ENCODE assay signal across 8 cellular contexts in the genomic region with DNA sequence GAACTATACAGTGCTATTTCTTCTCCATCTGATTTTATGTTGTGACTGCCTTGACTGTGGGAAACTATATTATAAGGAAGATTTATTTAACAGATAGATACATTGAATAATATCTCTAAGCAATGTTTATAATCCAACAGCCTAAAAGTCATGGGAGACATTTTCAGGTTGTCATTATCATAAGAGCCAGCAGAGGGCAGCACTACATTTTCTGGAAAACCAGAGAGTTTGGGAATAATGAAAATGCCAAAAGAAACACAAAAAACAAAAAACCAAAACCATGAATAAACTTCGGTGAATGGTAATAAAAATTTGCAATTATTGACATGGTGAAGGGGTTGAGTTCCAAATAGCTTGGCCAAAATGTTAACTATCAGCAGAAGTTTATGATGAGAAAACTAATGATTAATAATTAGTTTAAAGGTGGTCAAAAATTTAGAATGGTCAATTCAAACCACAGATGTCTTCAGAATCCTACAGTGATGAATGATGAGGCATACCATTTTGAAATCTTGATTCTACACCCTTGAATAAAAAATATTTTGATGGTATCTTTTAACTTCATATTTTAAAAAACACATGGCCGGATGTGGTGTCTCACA. TPM values are rescaled to one million over a fixed set of nuclear protein-coding genes. Genes with fewer than 3 reads are reported as not detected.
DNase-seq lines count a peak whose midpoint lies in the region; ATAC-seq and TF ChIP-seq lines count a peak whose summit lies in the region.

No MANE protein-coding gene starts in this region.

- H3K4me3 ChIP-seq in adrenal gland = no peak overlapping the region
- H3K4me3 ChIP-seq in testis = no peak overlapping the region

- 51 to 59% (median 56%) methylated on average over 2 of the region's 2 CpGs for WGBS in adrenal gland, 4 donors
- WGBS in testis, 2 donors = 61 to 76% methylated on average over 2 of the region's 2 CpGs

- no peak overlapping the region for H3K27ac ChIP-seq in adrenal gland
- no peak overlapping the region for H3K27ac ChIP-seq in testis

- TF ChIP-seq CTCF in adrenal gland (IDR thresholded peaks at IDR 0.05) (peak; percentile 63 to 86 (median 74)), testis (IDR thresholded peaks at IDR 0.05) (peak; percentile 75 to 82 (median 80))

- TF ChIP-seq POLR2A in adrenal gland (IDR thresholded peaks at IDR 0.05) = no peak
- no peak for TF ChIP-seq POLR2A in testis (IDR thresholded peaks at IDR 0.05)

- DNase-seq in stimulated activated CD4-positive, alpha-beta T cell treated with anti-CD3 and anti-CD28 coated beads, Interleukin-15, amount 100 ng/mL, for 24 hours = peak; percentile 25
- DNase-seq in stimulated activated CD4-positive, alpha-beta T cell treated with anti-CD3 and anti-CD28 coated beads, Interleukin-4, amount 100 ng/mL, for 4 hours = no peak
- DNase-seq in NCI-H146 treated with DMSO at 0.1 percent for 48 hours (lab: John Stamatoyannopoulos, UW; ENCODE audit: unreplicated experiment) (peak; percentile 5), adrenal gland (peak in 6 of 7 donors; percentile 28 to 73 (median 56)), iPS-NIHi7 (ENCODE audit: extremely low spot score) (peak; percentile 31), testis (peak; percentile 63)

- H3K36me3 ChIP-seq in adrenal gland (replicated peaks in 1 of 2) (peaks cover 0 to 29% of the 10 kb centered on the region in 2 donors), testis (ENCODE audit: low read depth, missing control alignments) (no peaks in the 10 kb centered on the region)

- no peaks in the 10 kb centered on the region for H3K27me3 ChIP-seq in adrenal gland
- H3K27me3 ChIP-seq in testis = no peaks in the 10 kb centered on the region

- ATAC-seq in HG02759 (IDR thresholded peaks at IDR 0.05; ENCODE audit: unreplicated experiment) = no peak
- no peak for ATAC-seq in GM19397 (IDR thresholded peaks at IDR 0.05; ENCODE audit: unreplicated experiment)

- peaks cover 14 to 31% of the 10 kb centered on the region in 2 donors for H3K4me1 ChIP-seq in adrenal gland (replicated peaks in 1 of 2)
- peaks cover 8% of the 10 kb centered on the region for H3K4me1 ChIP-seq in testis

- intact Hi-C loops in adrenal gland (cut with DNase I) (loop anchor here in 1 of 2 donors (10.0 kb wide), 1 partner anchor 100 kb away; no protein-coding TSS in a partner anchor), testis (cut with DNase I; ENCODE audit: low total_unique reads) (no loop called here)

- H3K9me3 ChIP-seq in adrenal gland (replicated peaks in 1 of 3) (no peaks in the 10 kb centered on the region), testis (no peaks in the 10 kb centered on the region)

RNA-seq across cellular contexts. Expression of a gene that starts 4.7 kb away (rescaled TPM):
- 100 to 1,000 TPM; 351 to 663 (median 419) TPM for total RNA-seq in adrenal gland
- 100 to 1,000 TPM; 298 to 838 (median 406) TPM for polyA plus RNA-seq in adrenal gland
- 100 to 1,000 TPM; 144 to 285 TPM for total RNA-seq in testis
- 448 TPM for polyA plus RNA-seq in testis (ENCODE audit: insufficient read depth, low read depth, low replicate concordance)

RNA-seq across cellular contexts. Expression of a gene that starts 5.1 kb away (rescaled TPM):
- total RNA-seq in adrenal gland (100 to 1,000 TPM; 128 to 241 (median 175) TPM), testis (10 to 100 TPM; 73.1 to 86.8 TPM)
- polyA plus RNA-seq in adrenal gland (100 to 1,000 TPM in 1 of 3 donors, 10 to 100 TPM in 2; 15.1 to 206 (median 33.4) TPM), testis (ENCODE audit: insufficient read depth, low read depth, low replicate concordance) (75.8 TPM)

Comparison
In these comparisons a context has a peak if more than half of its experiments do, and no peak if none do; other contexts are left out.
1. DNase-seq: peak in stimulated activated CD4-positive, alpha-beta T cell treated with anti-CD3 and anti-CD28 coated beads, Interleukin-15, amount 100 ng/mL, for 24 hours (single experiment), NCI-H146 treated with DMSO at 0.1 percent for 48 hours (single experiment), adrenal gland (6 of 7), iPS-NIHi7 (single experiment) and testis (single experiment); none in stimulated activated CD4-positive, alpha-beta T cell treated with anti-CD3 and anti-CD28 coated beads, Interleukin-4, amount 100 ng/mL, for 4 hours (0 of 2).